1 cellular context compared by ENCODE assay signal in the genomic region with DNA sequence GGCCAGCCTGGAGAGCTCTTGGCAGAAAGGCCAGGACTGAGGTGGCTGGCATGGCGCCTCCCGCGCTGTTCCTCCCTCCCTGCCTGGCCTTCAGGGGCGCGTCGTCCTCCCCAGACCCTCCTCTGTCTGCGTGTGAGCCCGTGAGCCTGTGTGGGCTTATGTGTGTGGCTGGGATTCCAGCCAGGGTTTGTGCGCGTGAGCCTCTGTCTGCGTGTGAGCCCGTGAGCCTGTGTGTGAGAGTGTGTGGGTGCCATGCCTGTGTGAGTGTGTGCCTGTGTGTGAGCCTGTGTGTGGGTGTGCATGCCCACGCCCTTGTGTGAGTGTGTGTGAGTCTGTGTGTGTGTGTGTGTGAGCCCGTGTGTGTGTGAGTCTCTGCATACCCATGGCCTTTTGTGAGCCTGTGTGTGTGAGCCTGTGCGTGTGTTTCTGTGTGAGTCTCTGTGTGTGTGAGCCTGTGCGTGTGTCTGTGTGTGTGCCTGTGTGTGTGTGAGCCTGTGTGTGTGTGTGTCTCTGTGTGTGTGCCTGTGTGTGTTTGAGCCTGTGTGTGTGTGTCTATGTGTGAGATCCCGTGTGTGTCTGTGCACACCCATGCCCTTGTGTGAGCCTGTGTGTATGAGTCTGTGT.
A peak's percentile ranks its signal among the peaks of the same experiment; 100 is the strongest.
TF ChIP-seq lines count a peak whose summit lies in the region.

No MANE protein-coding gene starts in this region.

TF ChIP-seq in GM12891, 5 proteins besides CTCF, POLR2A, EP300 and RAD21:
- TF ChIP-seq TAF1 (IDR thresholded peaks at IDR 0.05; ENCODE audit: low read depth, low read length) (no peak), PAX5 (IDR thresholded peaks at IDR 0.05; ENCODE audit: insufficient read depth, low read length, severe bottlenecking) (no peak), SPI1 (IDR thresholded peaks at IDR 0.05; ENCODE audit: low read depth, low read length) (no peak), POU2F2 (IDR thresholded peaks at IDR 0.05; ENCODE audit: low read depth, low read length) (0 out of 2 replicates have a peak, but pooled peaks have one; percentile 23)
TF ChIP-seq in GM12891: peak in this region for 1.
